27 cellular contexts compared by ENCODE assay signal in genomic region chr5:78879541-78879940, GRCh38.
"Had no signal": no experiment of that assay in that cellular context is flagged by ENCODE, and none has a peak within 500 bp of the region (broad histone marks: within the 10 kb centered on the region; RNA-seq: fewer than 3 reads in every experiment).

No MANE protein-coding gene starts in this region.

- H3K27ac ChIP-seq: adrenal gland, body of pancreas, Peyer's patch, SJSA1 had no signal

- H3K9me3 ChIP-seq: adrenal gland, body of pancreas, Peyer's patch, SJSA1 had no signal

- ATAC-seq: activated CD4-positive, CD25-positive, alpha-beta regulatory T cell treated with anti-CD3 and anti-CD28 coated beads, Interleukin-2, amount 50 U/mL, for 24 hours; activated CD8-positive, alpha-beta T cell treated with anti-CD3 and anti-CD28 coated beads, Interleukin-2, amount 10 ng/mL, durations not matched to agents 7 days and 5 days; body of pancreas; SK-N-SH treated with all-trans-retinoic acid at 6 μM for 48 hours had no signal

- H3K4me1 ChIP-seq: adrenal gland, body of pancreas, Peyer's patch, SJSA1 had no signal

- H3K4me3 ChIP-seq: adrenal gland, body of pancreas, Peyer's patch, SJSA1 had no signal

- H3K27me3 ChIP-seq: adrenal gland, body of pancreas, Peyer's patch, SJSA1 had no signal

- DNase-seq: activated CD4-positive, alpha-beta T cell treated with anti-CD3 and anti-CD28 coated beads for 48 hours; activated CD4-positive, alpha-beta T cell treated with anti-CD3 and anti-CD28 coated beads, Interleukin-2, amount 50 U/mL, for 4 hours; activated CD8-positive, alpha-beta memory T cell treated with anti-CD3 and anti-CD28 coated beads, Interleukin-2, amount 50 U/mL, for 48 hours; activated CD8-positive, alpha-beta T cell treated with anti-CD3 and anti-CD28 coated beads, Interleukin-2, amount 10 ng/mL, durations not matched to agents 7 days and 5 days; activated naive CD4-positive, alpha-beta T cell treated with anti-CD3 and anti-CD28 coated beads, Interleukin-2, amount 50 U/mL, for 16 hours; activated naive CD8-positive, alpha-beta T cell treated with anti-CD3 and anti-CD28 coated beads, Interleukin-2, amount 10 ng/mL, durations not matched to agents 7 days and 5 days; activated T-cell treated with anti-CD3 and anti-CD28 coated beads, Interleukin-2, amount 50 U/mL, for 1 hour; adrenal gland; anterior cingulate cortex; body of pancreas; central memory CD4-positive, alpha-beta T cell; KG1; NCI-H1092; NCI-H1417; NCI-H1930; NCI-H2107; NCI-H2171 treated with DMSO at 0.1 percent for 48 hours; NCI-H226; NCI-H526; NCI-H82; NK-92 treated with Interleukin-12 subunit alpha and Interleukin-12 subunit beta, amount 100 ng/mL, for 24 hours; Peyer's patch; SHP77; SW 1271 had no signal

- H3K36me3 ChIP-seq: adrenal gland, Peyer's patch, SJSA1 had no signal
